In genomic region chr15:40754883-40755815, GRCh38 we compare ENCODE assay signal across 8 cellular contexts. TPM values are rescaled to one million over a fixed set of nuclear protein-coding genes. Genes with fewer than 3 reads are reported as not detected.
A peak's percentile ranks its signal among the peaks of the same experiment; 100 is the strongest.
DNase-seq lines count a peak whose midpoint lies in the region; ATAC-seq and TF ChIP-seq lines count a peak whose summit lies in the region.

TSS of gene RMDN3 (minus strand) at chr15:40755254. CDS start at chr15:40754783, 471 bp downstream.

- WGBS in trophoblast cell (ENCODE audit: extremely low coverage, insufficient coverage, insufficient read length) = no CpG with 5 or more reads among the region's 66 CpGs
- 1 to 2% methylated on average over 47 to 66 of the region's 66 CpGs for WGBS in tibial nerve, 2 donors

- peaks cover 4 to 12% of the 10 kb centered on the region in 2 experiments for H3K4me1 ChIP-seq in trophoblast cell (ENCODE audit: control insufficient read depth in 1 of 2, insufficient read depth in 2 of 2, low read length in 2 of 2)
- peaks cover 0 to 26% (median 5%) of the 10 kb centered on the region in 4 donors for H3K4me1 ChIP-seq in tibial nerve

- peaks cover 5% of the 10 kb centered on the region for H3K79me2 ChIP-seq in trophoblast cell (ENCODE audit: control insufficient read depth, insufficient read depth, low read length, poor library complexity)

- peak within 1 kb of the TSS; percentile 95 for H2BK5ac ChIP-seq in trophoblast cell (ENCODE audit: low read depth, low read length, poor library complexity)

- H3K27me3 ChIP-seq in trophoblast cell (ENCODE audit: insufficient read depth, low read length) (no peaks in the 10 kb centered on the region), tibial nerve (no peaks in the 10 kb centered on the region)

- H3K27ac ChIP-seq in trophoblast cell (ENCODE audit: low read depth, low read length) (peak within 1 kb of the TSS; percentile 86), tibial nerve (peak within 1 kb of the TSS; percentile 72 to 92 (median 88))

- TF ChIP-seq POLR2A in tibial nerve (IDR thresholded peaks at IDR 0.05) = peak; percentile 3 to 61

- H3K23ac ChIP-seq in trophoblast cell (ENCODE audit: low read length) = no peak within 1 kb of the TSS

- peak within 1 kb of the TSS; percentile 80 for H3K14ac ChIP-seq in trophoblast cell (ENCODE audit: low read length)

- H3K9ac ChIP-seq in trophoblast cell (ENCODE audit: low read length) = peak within 1 kb of the TSS; percentile 90

- H4K12ac ChIP-seq in trophoblast cell (ENCODE audit: low read depth, low read length) = peak within 1 kb of the TSS; percentile 93

- H3K18ac ChIP-seq in trophoblast cell (ENCODE audit: low read length) = peak within 1 kb of the TSS; percentile 94

- peak within 1 kb of the TSS; percentile 78 for H2BK120ac ChIP-seq in trophoblast cell (ENCODE audit: insufficient read depth, low read length, poor library complexity)

- peak within 1 kb of the TSS; percentile 60 for H2AK5ac ChIP-seq in trophoblast cell (ENCODE audit: low read length)

- H3K4me2 ChIP-seq in trophoblast cell (ENCODE audit: low read length) = peak within 1 kb of the TSS; percentile 75

- peak within 1 kb of the TSS; percentile 81 for H4K91ac ChIP-seq in trophoblast cell (ENCODE audit: low read depth, low read length)

- peak within 1 kb of the TSS; percentile 97 for H4K8ac ChIP-seq in trophoblast cell (ENCODE audit: low read depth, low read length)

- no peaks in the 10 kb centered on the region for H3K9me3 ChIP-seq in trophoblast cell (ENCODE audit: insufficient read depth, low read depth, low read length)
- no peaks in the 10 kb centered on the region for H3K9me3 ChIP-seq in tibial nerve

- H3K4me3 ChIP-seq in GM12864 (ENCODE audit: low read depth, low read length) = peak within 1 kb of the TSS; percentile 91
- H3K4me3 ChIP-seq in trophoblast cell (ENCODE audit: low read depth, low read length) = peak within 1 kb of the TSS; percentile 96
- H3K4me3 ChIP-seq in tibial nerve = peak within 1 kb of the TSS; percentile 65 to 96 (median 72)

- H3K36me3 ChIP-seq in trophoblast cell (ENCODE audit: control insufficient read depth in 1 of 2, insufficient read depth in 2 of 2, low read length in 2 of 2) = peaks cover 14 to 17% of the 10 kb centered on the region in 2 experiments
- H3K36me3 ChIP-seq in tibial nerve = peaks cover 0 to 28% (median 6%) of the 10 kb centered on the region in 3 donors

- intact Hi-C loops in Right ventricle myocardium inferior (cut with DNase I) = loop anchor here (1.0 to 10.0 kb wide), 3 partner anchors 52 to 240 kb away; partner anchors contain the start of genes DNAJC17, RAD51 and ZFYVE19

- peak; percentile 87 for ATAC-seq in HG02678 (IDR thresholded peaks at IDR 0.05; ENCODE audit: unreplicated experiment)
- ATAC-seq in Right ventricle myocardium inferior = peak; percentile 99

- peak; percentile 81 to 97 for TF ChIP-seq EP300 in tibial nerve (IDR thresholded peaks at IDR 0.05)

- no peak within 1 kb of the TSS for H2BK12ac ChIP-seq in trophoblast cell (ENCODE audit: low read length)

- H3K4ac ChIP-seq in trophoblast cell (ENCODE audit: low read depth, low read length) = peak within 1 kb of the TSS; percentile 61

- peak within 1 kb of the TSS; percentile 100 for H2AFZ ChIP-seq in trophoblast cell (ENCODE audit: insufficient read depth, low read length, poor library complexity)

- TF ChIP-seq CTCF in GM12864 (IDR thresholded peaks at IDR 0.05; ENCODE audit: low read depth, low read length, missing control alignments) (no peak), tibial nerve (IDR thresholded peaks at IDR 0.05) (peak in 3 of 5 experiments; percentile 22 to 58 (median 31))

- peaks cover 9% of the 10 kb centered on the region for H3K79me1 ChIP-seq in trophoblast cell (ENCODE audit: low read length)

- DNase-seq in GM12864 (ENCODE audit: low read depth) (peak; percentile 68), NCI-H1436 (lab: John Stamatoyannopoulos, UW) (peak; percentile 93), SW480 (ENCODE audit: low spot score) (peak; percentile 84), Right ventricle myocardium inferior (ENCODE audit: missing footprints) (peak; percentile 98), trophoblast cell (peak; percentile 93 to 99), tibial nerve (ENCODE audit: low spot score in 2 of 2) (peak; percentile 82 to 89)
- DNase-seq in activated naive CD8-positive, alpha-beta T cell treated with anti-CD3 and anti-CD28 coated beads, Interleukin-2, amount 50 U/mL, for 16 hours (ENCODE audit: low read depth, low spot score) = peak; percentile 87

RNA-seq across cellular contexts. Expression of gene RMDN3, which starts in this region (rescaled TPM):
- 19.1 TPM for total RNA-seq in Right ventricle myocardium inferior
- polyA plus RNA-seq in trophoblast cell (2013) = 11.0 and 11.2 TPM in 2 replicates
- 10 to 100 TPM; 26.7 to 41.1 (median 39.1) TPM for total RNA-seq in tibial nerve

Comparison
In these comparisons a context has a peak if more than half of its experiments do, and no peak if none do; other contexts are left out.
1. Peak in every context shown above with its lines: DNase-seq, ATAC-seq, H3K4me3 ChIP-seq and H3K27ac ChIP-seq.